In genomic region chr9:71839665-71840064, GRCh38 we compare ENCODE assay signal across 4 cellular contexts.
TF ChIP-seq lines count a peak whose summit lies in the region.

No MANE protein-coding gene starts in this region.

TF ChIP-seq in A549, 52 proteins besides CTCF, POLR2A, EP300 and RAD21:
- no peak for TF ChIP-seq RNF2 (IDR thresholded peaks at IDR 0.05; ENCODE audit: borderline replicate concordance, low read depth)
- TF ChIP-seq EHMT2 (IDR thresholded peaks at IDR 0.05; ENCODE audit: low read depth), result no peak
- peak; percentile 67 for TF ChIP-seq MAFK (IDR thresholded peaks at IDR 0.05; ENCODE audit: partially characterized antibody)
- no peak for TF ChIP-seq MAZ (IDR thresholded peaks at IDR 0.05; ENCODE audit: borderline replicate concordance, low read depth, low read length)

TF ChIP-seq in IMR-90, 13 proteins besides CTCF, POLR2A, EP300 and RAD21:
- no peak for TF ChIP-seq BHLHE40 (IDR thresholded peaks at IDR 0.05; ENCODE audit: low read depth, low read length)
- TF ChIP-seq MAFK (IDR thresholded peaks at IDR 0.05; ENCODE audit: low read depth, low read length), result peak; percentile 91
- TF ChIP-seq RCOR1 (IDR thresholded peaks at IDR 0.05; ENCODE audit: insufficient replicate concordance, low read length), result no peak
- no peak for TF ChIP-seq ELK1 (IDR thresholded peaks at IDR 0.05; ENCODE audit: borderline replicate concordance, low read depth, low read length)
TF ChIP-seq in IMR-90: peak in this region for 1.

TF ChIP-seq in H1, 55 proteins besides CTCF, POLR2A, EP300 and RAD21:
- TF ChIP-seq RNF2 (IDR thresholded peaks at IDR 0.05; ENCODE audit: borderline replicate concordance, low read depth, low read length, missing control alignments, poor library complexity, severe bottlenecking) (no peak), MAFK (IDR thresholded peaks at IDR 0.05; ENCODE audit: low read depth, low read length) (peak; percentile 23; the same call in 1 of the 2 replicates)

TF ChIP-seq in SK-N-SH treated with all-trans-retinoic acid at 6 μM for 48 hours, 23 proteins besides CTCF, POLR2A, EP300 and RAD21:
- TF ChIP-seq CSDC2 (CRISPR knock-in tag; IDR thresholded peaks at IDR 0.05), result no peak
- no peak for TF ChIP-seq TOX (CRISPR knock-in tag; IDR thresholded peaks at IDR 0.05; ENCODE audit: borderline replicate concordance)
- no peak for TF ChIP-seq POU6F1 (CRISPR knock-in tag; IDR thresholded peaks at IDR 0.05; ENCODE audit: borderline replicate concordance, low read depth)
- no peak for TF ChIP-seq ZC3H10 (CRISPR knock-in tag; IDR thresholded peaks at IDR 0.05)
- no peak for TF ChIP-seq PPARA (CRISPR knock-in tag; IDR thresholded peaks at IDR 0.05; ENCODE audit: borderline replicate concordance)
- TF ChIP-seq CSRNP3 (CRISPR knock-in tag; IDR thresholded peaks at IDR 0.05), result no peak
- TF ChIP-seq ARNTL (CRISPR knock-in tag; IDR thresholded peaks at IDR 0.05; ENCODE audit: borderline replicate concordance, low read depth), result no peak
- TF ChIP-seq TSHZ2 (CRISPR knock-in tag; IDR thresholded peaks at IDR 0.05), result no peak
- no peak for TF ChIP-seq OSR1 (CRISPR knock-in tag; IDR thresholded peaks at IDR 0.05)
- no peak for TF ChIP-seq TCF4 (CRISPR knock-in tag; IDR thresholded peaks at IDR 0.05; ENCODE audit: borderline replicate concordance)
- no peak for TF ChIP-seq ZNF70 (CRISPR knock-in tag; IDR thresholded peaks at IDR 0.05)
- no peak for TF ChIP-seq ZFP3 (CRISPR knock-in tag; IDR thresholded peaks at IDR 0.05)
- no peak for TF ChIP-seq BACH2 (CRISPR knock-in tag; IDR thresholded peaks at IDR 0.05; ENCODE audit: borderline replicate concordance)
- TF ChIP-seq SNAI2 (CRISPR knock-in tag; IDR thresholded peaks at IDR 0.05), result no peak
- TF ChIP-seq ZNF8 (CRISPR knock-in tag; IDR thresholded peaks at IDR 0.05), result no peak
- no peak for TF ChIP-seq ZNF565 (CRISPR knock-in tag; conservative IDR thresholded peaks at IDR 0.05; ENCODE audit: low read depth)
- no peak for TF ChIP-seq ESRRG (CRISPR knock-in tag; IDR thresholded peaks at IDR 0.05)
